Comparison of ENCODE assay signal across 8 cellular contexts in genomic region chr5:69007726-69008368, GRCh38.
DNase-seq lines count a peak whose midpoint lies in the region; ATAC-seq and TF ChIP-seq lines count a peak whose summit lies in the region.

No MANE protein-coding gene starts in this region.

- in situ Hi-C loops in astrocyte of the cerebellum (cut with HindIII; ENCODE audit: low sequenced_read_pairs): no loop called here

- no peaks in the 10 kb centered on the region for H3K79me2 ChIP-seq in MM.1S (ENCODE audit: low read length)

- no peaks in the 10 kb centered on the region for H3K9me3 ChIP-seq in MM.1S (replicated peaks; ENCODE audit: insufficient read depth, low read length)

- H3K4me3 Mint-ChIP-seq in T-helper 2 cell treated with Interferon-gamma antibody and Interleukin-4, amounts not matched to agents 5 μg/mL and 100 μg/mL, for 36 hours: no peak overlapping the region

- no peaks in the 10 kb centered on the region for H3K36me3 ChIP-seq in MM.1S (replicated peaks; ENCODE audit: insufficient read depth, low read length)

- peak; percentile 83 for DNase-seq in GM12865 (ENCODE audit: low read depth)
- peak; percentile 55 for DNase-seq in H4 (ENCODE audit: low spot score)
- peak; percentile 70 for DNase-seq in MM.1S
- DNase-seq in T-helper 2 cell treated with Interferon-gamma antibody and Interleukin-4, amounts not matched to agents 5 μg/mL and 100 μg/mL, for 36 hours (ENCODE audit: low spot score): peak; percentile 47
- DNase-seq in astrocyte of the cerebellum (ENCODE audit: low read depth): peak; percentile 12
- peak; percentile 44 for DNase-seq in iPS DF 4.7 (ENCODE audit: extremely low read depth, low spot score)
- DNase-seq in stimulated activated CD4-positive, alpha-beta T cell treated with anti-CD3 and anti-CD28 coated beads, Interleukin-12 subunit alpha, Interleukin-12 subunit beta, amount 100 ng/mL, for 48 hours (ENCODE audit: low read depth in 2 of 3, low spot score in 1 of 3): peak; percentile 57 to 80 (median 57)

- H3K9me3 Mint-ChIP-seq in T-helper 2 cell treated with Interferon-gamma antibody and Interleukin-4, amounts not matched to agents 5 μg/mL and 100 μg/mL, for 36 hours: no peaks in the 10 kb centered on the region

- H3K4me3 ChIP-seq in GM12865 (ENCODE audit: low read depth, low read length): no peak overlapping the region
- no peak overlapping the region for H3K4me3 ChIP-seq in MM.1S (ENCODE audit: low read length)
- no peak overlapping the region for H3K4me3 ChIP-seq in astrocyte of the cerebellum (ENCODE audit: low read depth, low read length)

- no peak overlapping the region for H3K4me2 ChIP-seq in MM.1S (ENCODE audit: low read depth, low read length)

- no peaks in the 10 kb centered on the region for H3K27me3 ChIP-seq in MM.1S (replicated peaks; ENCODE audit: insufficient read depth, low read length)

- no peaks in the 10 kb centered on the region for H3K4me1 ChIP-seq in MM.1S (ENCODE audit: low read length)

- no peak overlapping the region for H3K27ac ChIP-seq in MM.1S (ENCODE audit: low read length)

- H3K27me3 Mint-ChIP-seq in T-helper 2 cell treated with Interferon-gamma antibody and Interleukin-4, amounts not matched to agents 5 μg/mL and 100 μg/mL, for 36 hours (ENCODE audit: low read depth): peaks cover 33% of the 10 kb centered on the region

- H3K36me3 Mint-ChIP-seq in T-helper 2 cell treated with Interferon-gamma antibody and Interleukin-4, amounts not matched to agents 5 μg/mL and 100 μg/mL, for 36 hours (ENCODE audit: low read depth): no peaks in the 10 kb centered on the region

- H2AFZ ChIP-seq in MM.1S (ENCODE audit: low read length): no peak overlapping the region

- no peak overlapping the region for H3K9ac ChIP-seq in MM.1S (ENCODE audit: low read length)

- no peaks in the 10 kb centered on the region for H3F3A ChIP-seq in MM.1S (ENCODE audit: insufficient read depth, low read length)

- TF ChIP-seq CTCF in GM12865 (IDR thresholded peaks at IDR 0.05; ENCODE audit: insufficient read depth, low read depth, low read length, missing control alignments): peak; percentile 99
- TF ChIP-seq CTCF in MM.1S (IDR thresholded peaks at IDR 0.05; ENCODE audit: low read length): peak; percentile 94
- peak; percentile 89 for TF ChIP-seq CTCF in astrocyte of the cerebellum (IDR thresholded peaks at IDR 0.05; ENCODE audit: low read depth, low read length, missing control alignments)

- ATAC-seq in GM21737 (IDR thresholded peaks at IDR 0.05; ENCODE audit: unreplicated experiment): no peak

- no peaks in the 10 kb centered on the region for H4K20me1 ChIP-seq in MM.1S (ENCODE audit: insufficient read depth, low read length)

- no peak overlapping the region for H3K27ac Mint-ChIP-seq in T-helper 2 cell treated with Interferon-gamma antibody and Interleukin-4, amounts not matched to agents 5 μg/mL and 100 μg/mL, for 36 hours

- no peaks in the 10 kb centered on the region for H3K9me2 ChIP-seq in MM.1S (replicated peaks; ENCODE audit: insufficient read depth, low read length)

- H3K4me1 Mint-ChIP-seq in T-helper 2 cell treated with Interferon-gamma antibody and Interleukin-4, amounts not matched to agents 5 μg/mL and 100 μg/mL, for 36 hours (ENCODE audit: low read depth): no peaks in the 10 kb centered on the region

Comparison
In these comparisons a context has a peak if more than half of its experiments do, and no peak if none do; other contexts are left out.
1. DNase-seq: peak in every context shown above with its lines; median percentile 83 in GM12865; 70 in MM.1S; 57 in stimulated activated CD4-positive, alpha-beta T cell treated with anti-CD3 and anti-CD28 coated beads, Interleukin-12 subunit alpha, Interleukin-12 subunit beta, amount 100 ng/mL, for 48 hours; 55 in H4; 47 in T-helper 2 cell treated with Interferon-gamma antibody and Interleukin-4, amounts not matched to agents 5 μg/mL and 100 μg/mL, for 36 hours; 44 in iPS DF 4.7; 12 in astrocyte of the cerebellum.